In genomic region chr2:196987654-196988364, GRCh38 we compare ENCODE assay signal across 8 cellular contexts.
A peak's percentile ranks its signal among the peaks of the same experiment; 100 is the strongest.
DNase-seq lines count a peak whose midpoint lies in the region; ATAC-seq and TF ChIP-seq lines count a peak whose summit lies in the region.

No MANE protein-coding gene starts in this region.

- no peaks in the 10 kb centered on the region for H3K9me3 ChIP-seq in neuron (ENCODE audit: low read length)

- H3K36me3 ChIP-seq in neuron (ENCODE audit: insufficient read depth, low read length), result no peaks in the 10 kb centered on the region

- H3K36me3 Mint-ChIP-seq in activated CD4-positive, alpha-beta T cell treated with anti-CD3 and anti-CD28 coated beads, Interleukin-2, amount 10 ng/mL, durations not matched to agents 7 days and 5 days (ENCODE audit: low read depth), result peaks cover 76% of the 10 kb centered on the region

- peak overlapping the region; percentile 3 for H3K4me3 Mint-ChIP-seq in activated CD4-positive, alpha-beta T cell treated with anti-CD3 and anti-CD28 coated beads, Interleukin-2, amount 10 ng/mL, durations not matched to agents 7 days and 5 days

- ATAC-seq in HG02763 (IDR thresholded peaks at IDR 0.05; ENCODE audit: unreplicated experiment), result no peak
- ATAC-seq in HG02798 (IDR thresholded peaks at IDR 0.05; ENCODE audit: poor library complexity, unreplicated experiment), result no peak

- H3K4me1 Mint-ChIP-seq in activated CD4-positive, alpha-beta T cell treated with anti-CD3 and anti-CD28 coated beads, Interleukin-2, amount 10 ng/mL, durations not matched to agents 7 days and 5 days, result peaks cover 48% of the 10 kb centered on the region

- H3K4me3 ChIP-seq in HFF-Myc (replicated peaks; ENCODE audit: low read depth, low read length) (peak overlapping the region; percentile 22), neuron (ENCODE audit: low read length) (peak overlapping the region; percentile 4)

- H3K27me3 Mint-ChIP-seq in activated CD4-positive, alpha-beta T cell treated with anti-CD3 and anti-CD28 coated beads, Interleukin-2, amount 10 ng/mL, durations not matched to agents 7 days and 5 days, result no peaks in the 10 kb centered on the region

- TF ChIP-seq CTCF in HFF-Myc (IDR thresholded peaks at IDR 0.05; ENCODE audit: low read depth, low read length, missing control alignments), result no peak

- POLR2A ChIA-PET in activated CD4-positive, alpha-beta T cell treated with anti-CD3 and anti-CD28 coated beads, Interleukin-2, amount 10 ng/mL, durations not matched to agents 7 days and 5 days (lab: Charles Lee), result interaction anchor here (0.5 to 2.0 kb wide), 2 partner anchors 60 to 66 kb away, joined by 4 to 9 read pairs; no protein-coding TSS in a partner anchor

- no peaks in the 10 kb centered on the region for H3K27me3 ChIP-seq in neuron (ENCODE audit: insufficient read depth, low read length)

- peaks cover 45% of the 10 kb centered on the region for H3K4me1 ChIP-seq in neuron (ENCODE audit: insufficient read depth, low read length)

- peak; percentile 91 for DNase-seq in DMS53 treated with DMSO at 0.1 percent for 48 hours (lab: John Stamatoyannopoulos, UW; ENCODE audit: unreplicated experiment)
- DNase-seq in HFF-Myc (ENCODE audit: extremely low read depth, low read depth), result peak; percentile 90
- DNase-seq in NCI-H2107 (lab: John Stamatoyannopoulos, UW), result peak; percentile 46
- DNase-seq in activated CD4-positive, alpha-beta T cell treated with anti-CD3 and anti-CD28 coated beads, Interleukin-2, amount 10 ng/mL, durations not matched to agents 7 days and 5 days, result peak; percentile 33
- peak; percentile 98 for DNase-seq in fibroblast of peridontal ligament (ENCODE audit: extremely low read depth)

- H3K27ac Mint-ChIP-seq in activated CD4-positive, alpha-beta T cell treated with anti-CD3 and anti-CD28 coated beads, Interleukin-2, amount 10 ng/mL, durations not matched to agents 7 days and 5 days, result peak overlapping the region; percentile 75

- CTCF ChIA-PET in activated CD4-positive, alpha-beta T cell treated with anti-CD3 and anti-CD28 coated beads, Interleukin-2, amount 10 ng/mL, durations not matched to agents 7 days and 5 days (lab: Charles Lee), result interaction anchor here (1.3 kb wide), 1 partner anchor 25 kb away, joined by 3 read pairs; no protein-coding TSS in a partner anchor

- H3K9me3 Mint-ChIP-seq in activated CD4-positive, alpha-beta T cell treated with anti-CD3 and anti-CD28 coated beads, Interleukin-2, amount 10 ng/mL, durations not matched to agents 7 days and 5 days, result no peaks in the 10 kb centered on the region

- peak overlapping the region; percentile 70 for H2AFZ ChIP-seq in neuron (ENCODE audit: low read depth, low read length)

Comparison
In these comparisons a context has a peak if more than half of its experiments do, and no peak if none do; other contexts are left out.
1. DNase-seq: peak in every context shown above with its lines; median percentile 98 in fibroblast of peridontal ligament; 91 in DMS53 treated with DMSO at 0.1 percent for 48 hours; 90 in HFF-Myc; 46 in NCI-H2107; 33 in activated CD4-positive, alpha-beta T cell treated with anti-CD3 and anti-CD28 coated beads, Interleukin-2, amount 10 ng/mL, durations not matched to agents 7 days and 5 days.